In genomic region chr6:137655291-137655690, GRCh38 we compare ENCODE assay signal across 25 cellular contexts.
"Had no signal": no experiment of that assay in that cellular context is flagged by ENCODE, and none has a peak within 500 bp of the region (broad histone marks: within the 10 kb centered on the region; RNA-seq: fewer than 3 reads in every experiment).

No MANE protein-coding gene starts in this region.

- H3K4me1 ChIP-seq: esophagus muscularis mucosa, esophagus squamous epithelium, foreskin keratinocyte, gastroesophageal sphincter had no signal

- H3K27ac Mint-ChIP-seq: dendritic cell treated with granulocyte-macrophage colony-stimulating factor and Interleukin-4, amounts not matched to agents 40 ng/mL and 50 ng/mL, for 4 days; effector memory CD8-positive, alpha-beta T cell; endodermal cell had no signal

- ATAC-seq: effector memory CD8-positive, alpha-beta T cell; esophagus mucosa; foreskin keratinocyte; gastrocnemius medialis; gastroesophageal sphincter; heart left ventricle; heart right ventricle had no signal

- DNase-seq: colonic mucosa; cortex of kidney; dermis blood vessel endothelial cell; dorsolateral prefrontal cortex; effector CD4-positive, alpha-beta T cell; effector CD8-positive, alpha-beta T cell; effector memory CD4-positive, alpha-beta T cell; effector memory CD8-positive, alpha-beta T cell; endodermal cell; erythroblast; esophagus squamous epithelium; foreskin fibroblast; foreskin keratinocyte; foreskin melanocyte; gastrocnemius medialis; glutamatergic neuron; head of caudate nucleus; heart left ventricle; heart right ventricle had no signal

- H3K36me3 ChIP-seq: colonic mucosa, esophagus muscularis mucosa, esophagus squamous epithelium, gastrocnemius medialis, gastroesophageal sphincter, heart left ventricle, heart right ventricle had no signal

- H3K4me3 ChIP-seq: colonic mucosa, coronary artery, dorsolateral prefrontal cortex, esophagus muscularis mucosa, esophagus squamous epithelium, gastrocnemius medialis, gastroesophageal sphincter, heart left ventricle, heart right ventricle had no signal

- H3K4me3 Mint-ChIP-seq: dendritic cell treated with granulocyte-macrophage colony-stimulating factor and Interleukin-4, amounts not matched to agents 40 ng/mL and 50 ng/mL, for 4 days; effector memory CD8-positive, alpha-beta T cell; endodermal cell had no signal

- H3K27ac ChIP-seq: colonic mucosa, coronary artery, dorsolateral prefrontal cortex, epithelial cell of prostate, esophagus muscularis mucosa, esophagus squamous epithelium, foreskin keratinocyte, gastrocnemius medialis, gastroesophageal sphincter, heart left ventricle, heart right ventricle had no signal

- H3K27me3 ChIP-seq: colonic mucosa, dorsolateral prefrontal cortex, esophagus muscularis mucosa, esophagus squamous epithelium, gastrocnemius medialis, gastroesophageal sphincter, heart left ventricle, heart right ventricle had no signal
